ENCODE assay signal across 8 cellular contexts in genomic region chr16:67666538-67667433, GRCh38. TPM values are rescaled to one million over a fixed set of nuclear protein-coding genes. Genes with fewer than 3 reads are reported as not detected.
DNase-seq lines count a peak whose midpoint lies in the region; ATAC-seq and TF ChIP-seq lines count a peak whose summit lies in the region.

TSS of gene C16orf86 (plus strand) at chr16:67666814. CDS start at chr16:67666971, 157 bp downstream.
TSS of gene ENKD1 (minus strand) at chr16:67666750. CDS start at chr16:67666442, 308 bp downstream.

- TF ChIP-seq CTCF in BJ (IDR thresholded peaks at IDR 0.05; ENCODE audit: insufficient read depth, low read depth, low read length) = no peak
- no peak for TF ChIP-seq CTCF in RWPE2 (IDR thresholded peaks at IDR 0.05; ENCODE audit: poor library complexity, severe bottlenecking)
- TF ChIP-seq CTCF in foreskin fibroblast (IDR thresholded peaks at IDR 0.05; ENCODE audit: low read depth, low read length) = no peak
- no peak for TF ChIP-seq CTCF in neural crest cell (conservative IDR thresholded peaks at IDR 0.05)
- TF ChIP-seq CTCF in stomach (IDR thresholded peaks at IDR 0.05) = no peak

- no peaks in the 10 kb centered on the region for H3K9me3 Mint-ChIP-seq in neural crest cell

- intact Hi-C loops in stomach (cut with DNase I; ENCODE audit: low total_unique reads) = no loop called here

- peak within 1 kb of the TSS; percentile 54 for H3K27ac ChIP-seq in RWPE2 (ENCODE audit: poor library complexity, severe bottlenecking)
- H3K27ac ChIP-seq in stomach = peak within 1 kb of the TSS; percentile 82 to 93 (median 87)

- H3K27me3 Mint-ChIP-seq in neural crest cell (ENCODE audit: low read depth) = no peaks in the 10 kb centered on the region

- POLR2A ChIA-PET in BJ (lab: Charles Lee) = interaction anchor here (0.8 to 1.3 kb wide), 2 partner anchors 145 to 210 kb away, joined by 3 to 6 read pairs; no protein-coding TSS in a partner anchor

- no peak within 1 kb of the TSS for H3K27ac Mint-ChIP-seq in neural crest cell (ENCODE audit: unreplicated experiment)

- H3K4me1 ChIP-seq in RWPE2 (ENCODE audit: insufficient read depth, poor library complexity, severe bottlenecking) = peaks cover 6% of the 10 kb centered on the region
- H3K4me1 ChIP-seq in stomach = peaks cover 25 to 42% (median 36%) of the 10 kb centered on the region in 4 donors

- H3K4me1 Mint-ChIP-seq in neural crest cell = peaks cover 24% of the 10 kb centered on the region

- ATAC-seq in GM19351 (IDR thresholded peaks at IDR 0.05; ENCODE audit: unreplicated experiment) = peak; percentile 55
- peak; percentile 60 for ATAC-seq in RWPE2 (ENCODE audit: low read depth)

- no peaks in the 10 kb centered on the region for H3K27me3 ChIP-seq in BJ (ENCODE audit: control insufficient read depth, insufficient read depth, low read length)
- H3K27me3 ChIP-seq in RWPE2 (ENCODE audit: insufficient read depth, poor library complexity, severe bottlenecking) = no peaks in the 10 kb centered on the region
- H3K27me3 ChIP-seq in stomach = no peaks in the 10 kb centered on the region

- DNase-seq in BJ (ENCODE audit: low read depth) (no peak), HT1080 (ENCODE audit: low read depth) (peak; percentile 64), RWPE2 (ENCODE audit: low spot score) (peak; percentile 83), foreskin fibroblast (peak; percentile 73 to 91), neural crest cell (ENCODE audit: low read depth, low spot score) (peak; percentile 81), stomach (peak; percentile 88)
- peak; percentile 93 for DNase-seq in activated effector memory CD4-positive, alpha-beta T cell treated with anti-CD3 and anti-CD28 coated beads, Interleukin-2, amount 50 U/mL, for 16 hours

- H3K4me3 Mint-ChIP-seq in neural crest cell = peak within 1 kb of the TSS; percentile 86

- no peak for TF ChIP-seq POLR2A in stomach (IDR thresholded peaks at IDR 0.05)

- peaks cover 3% of the 10 kb centered on the region for H3K36me3 Mint-ChIP-seq in neural crest cell (ENCODE audit: low read depth)

- H3K4me3 ChIP-seq in BJ (ENCODE audit: low read depth, low read length) = peak within 1 kb of the TSS; percentile 66
- peak within 1 kb of the TSS; percentile 71 for H3K4me3 ChIP-seq in RWPE2 (ENCODE audit: severe bottlenecking)
- H3K4me3 ChIP-seq in foreskin fibroblast (ENCODE audit: low read depth in 1 of 2, low read length in 2 of 2) = peak within 1 kb of the TSS; percentile 60 to 63
- peak within 1 kb of the TSS; percentile 84 to 96 (median 90) for H3K4me3 ChIP-seq in stomach

- H3K9me3 ChIP-seq in RWPE2 (ENCODE audit: severe bottlenecking) = no peaks in the 10 kb centered on the region
- no peaks in the 10 kb centered on the region for H3K9me3 ChIP-seq in stomach

- H3K36me3 ChIP-seq in BJ (ENCODE audit: control insufficient read depth, insufficient read depth, low read length) = peaks cover 8% of the 10 kb centered on the region
- no peaks in the 10 kb centered on the region for H3K36me3 ChIP-seq in RWPE2 (ENCODE audit: low read depth)
- H3K36me3 ChIP-seq in stomach = peaks cover 9 to 23% (median 15%) of the 10 kb centered on the region in 4 donors

- 8 to 18% (median 11%) methylated on average over 17 to 77 of the region's 77 CpGs for WGBS in stomach, 5 donors

- no peak for TF ChIP-seq EP300 in stomach (IDR thresholded peaks at IDR 0.05)

- CTCF ChIA-PET in BJ (lab: Yijun Ruan, JAX) = interaction anchor here (0.7 to 12.1 kb wide), 31 partner anchors 10 to 218 kb away, joined by 3 to 208 read pairs (median 5); partner anchors contain the start of genes ATP6V0D1, CARMIL2, CTCF and NRN1L

RNA-seq across cellular contexts. Expression of gene C16orf86, which starts in this region (rescaled TPM):
- polyA plus RNA-seq in BJ (2011; rRNA removed) (0.87 and 1.5 TPM in 2 replicates), stomach (1 to 10 TPM; 3.2 to 3.6 (median 3.4) TPM)
- 0.43 TPM in 1 of 2 replicates, not detected in the other for polyA minus RNA-seq in BJ (2011; rRNA and poly(A)+ RNA removed)
- total RNA-seq in HT1080 (2014; rRNA removed; shearing (Covaris generic)) = 0.27 and 2.5 TPM in 2 replicates
- 1.2 and 2.2 TPM in 2 replicates for polyA plus RNA-seq in HT1080 (2015; cell fraction: cytosol; rRNA removed)
- 2.9 and 4.9 TPM in 2 replicates for polyA plus RNA-seq in HT1080 (2015; cell fraction: nucleus; rRNA removed)
- total RNA-seq in neural crest cell (1.7 and 2.0 TPM in 2 replicates), stomach (10 to 100 TPM in 1 of 5 donors, 1 to 10 TPM in 1, not detected in 3; 3.5 to 83.0 TPM)

RNA-seq across cellular contexts. Expression of gene ENKD1, which starts in this region (rescaled TPM):
- polyA plus RNA-seq in BJ (2011; rRNA removed) = 7.6 and 10.9 TPM in 2 replicates
- polyA minus RNA-seq in BJ (2011; rRNA and poly(A)+ RNA removed) = 1.7 and 2.7 TPM in 2 replicates
- total RNA-seq in HT1080 (2014; rRNA removed; shearing (Covaris generic)) = 25.6 and 26.2 TPM in 2 replicates
- polyA plus RNA-seq in HT1080 (2015; cell fraction: cytosol; rRNA removed) = 16.7 and 21.9 TPM in 2 replicates
- polyA plus RNA-seq in HT1080 (2015; cell fraction: nucleus; rRNA removed) = 36.8 and 45.7 TPM in 2 replicates
- total RNA-seq in neural crest cell = 23.3 and 24.5 TPM in 2 replicates
- total RNA-seq in stomach = 100 to 1,000 TPM in 1 of 5 donors, 10 to 100 TPM in 2, 1 to 10 TPM in 2; 5.8 to 113 (median 10.4) TPM
- polyA plus RNA-seq in stomach = 10 to 100 TPM; 19.7 to 31.5 (median 20.5) TPM
